14 cellular contexts compared by ENCODE assay signal in the genomic region with DNA sequence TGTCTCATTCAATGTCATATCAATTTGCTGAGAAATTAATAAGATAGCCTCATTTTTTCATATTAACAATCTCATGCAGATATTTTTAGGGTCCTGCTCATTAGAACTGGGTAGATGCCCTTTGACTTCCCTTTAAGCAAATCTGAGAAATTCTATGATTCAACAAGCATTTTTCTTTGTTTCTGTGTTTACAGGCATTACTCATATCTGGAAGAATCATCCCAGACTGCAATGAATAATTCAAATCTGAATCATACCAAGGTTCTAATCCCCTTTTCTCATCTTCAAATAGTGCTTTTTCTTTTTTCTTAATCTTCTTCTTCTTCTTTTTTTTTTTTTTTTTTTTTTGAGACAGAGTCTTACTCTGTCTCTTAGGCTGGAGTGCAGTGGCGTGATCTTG.
DNase-seq lines count a peak whose midpoint lies in the region; ATAC-seq, FAIRE-seq and TF ChIP-seq lines count a peak whose summit lies in the region.
"Had no signal": no experiment of that assay in that cellular context is flagged by ENCODE, and none has a peak within 500 bp of the region (broad histone marks: within the 10 kb centered on the region; RNA-seq: fewer than 3 reads in every experiment).

No MANE protein-coding gene starts in this region.

- RAD21 ChIA-PET in GM12878 (lab: Charles Lee; ENCODE audit: unreplicated experiment) = no interaction called here

- H3K27me3 ChIP-seq in GM12878 (replicated peaks in 1 of 2; ENCODE audit: control insufficient read depth in 2 of 2, insufficient read depth in 2 of 2, low read length in 1 of 2) = no peaks in the 10 kb centered on the region
- no peaks in the 10 kb centered on the region for H3K27me3 ChIP-seq in CD4-positive, alpha-beta memory T cell (ENCODE audit: insufficient read depth, low read length)

- TF ChIP-seq EP300 in GM12878 (IDR thresholded peaks at IDR 0.05; ENCODE audit: borderline replicate concordance in 1 of 2, control insufficient read depth in 1 of 2, low read depth in 2 of 2, low read length in 2 of 2) = no peak

- no peaks in the 10 kb centered on the region for H3K36me3 Mint-ChIP-seq in CD4-positive, alpha-beta memory T cell
- H3K36me3 Mint-ChIP-seq: CD8-positive, alpha-beta T cell had no signal

- H3K27ac ChIP-seq in GM12878 (ENCODE audit: control insufficient read depth, insufficient read depth) = no peak overlapping the region
- no peak overlapping the region for H3K27ac ChIP-seq in CD4-positive, alpha-beta memory T cell (ENCODE audit: low read depth, low read length)

- H3K27ac Mint-ChIP-seq in CD4-positive, alpha-beta memory T cell = no peak overlapping the region
- H3K27ac Mint-ChIP-seq: activated T-helper 1 cell treated with anti-CD3 and anti-CD28 coated beads, Interleukin-12 subunit alpha, Interleukin-12 subunit beta, Interleukin-2, Interleukin-4 antibody, amounts not matched to agents 30 ng/mL and 10 ng/mL and 1 ng/mL, durations not matched to agents 14 hours and 24 hours and 36 hours; CD8-positive, alpha-beta T cell had no signal

- no peak for TF ChIP-seq POLR2A in GM12878 (IDR thresholded peaks at IDR 0.05; ENCODE audit: low read depth, low read length)

- CTCF ChIA-PET in GM12878 (lab: Yijun Ruan, JAX) = interaction anchor here (0.6 to 0.7 kb wide), 2 partner anchors 22 to 1508 kb away, joined by 3 read pairs; no protein-coding TSS in a partner anchor
- CTCF ChIA-PET in CD4-positive, alpha-beta memory T cell (lab: Charles Lee; ENCODE audit: partially characterized antibody) = no interaction called here

- H3K36me3 ChIP-seq in GM12878 (ENCODE audit: control insufficient read depth in 2 of 2, insufficient read depth in 2 of 2, low read length in 1 of 2) = no peaks in the 10 kb centered on the region
- no peaks in the 10 kb centered on the region for H3K36me3 ChIP-seq in CD4-positive, alpha-beta memory T cell (ENCODE audit: insufficient read depth, low read length)

- in situ Hi-C loops in GM12878 (cut with MboI) = no loop called here
- in situ Hi-C loops in GM13977 (cut with MboI; ENCODE audit: low pct_unique_long_range_greater_than_20kb, low sequenced_read_pairs, unreplicated experiment) = no loop called here

- H3K27me3 Mint-ChIP-seq in CD4-positive, alpha-beta memory T cell = peaks cover 5 to 16% of the 10 kb centered on the region in 2 donors

- no CpG with 5 or more reads among the region's 1 CpG for WGBS in GM12878 (ENCODE audit: insufficient coverage, insufficient replicate concordance, low lambda C conversion rate, missing lambda C conversion rate)

- POLR2A ChIA-PET in GM12878 (lab: Charles Lee) = no interaction called here
- POLR2A ChIA-PET in CD4-positive, alpha-beta memory T cell (lab: Charles Lee; ENCODE audit: partially characterized antibody) = no interaction called here

- no peaks in the 10 kb centered on the region for H3K4me1 Mint-ChIP-seq in CD4-positive, alpha-beta memory T cell

- no peaks in the 10 kb centered on the region for H4K20me1 ChIP-seq in GM12878 (ENCODE audit: control insufficient read depth, insufficient read depth)

- no peak overlapping the region for H3K4me2 ChIP-seq in GM12878 (ENCODE audit: control insufficient read depth, insufficient read depth)

- TF ChIP-seq CTCF in GM12878 (IDR thresholded peaks at IDR 0.05 in 2 of 3, conservative IDR thresholded peaks at IDR 0.05 in 1 of 3; ENCODE audit: control insufficient read depth in 2 of 3, extremely low read depth in 1 of 3, insufficient read depth in 1 of 3, low read depth in 3 of 3, low read length in 3 of 3) = no peak
- TF ChIP-seq CTCF in GM13977 (IDR thresholded peaks at IDR 0.05; ENCODE audit: extremely low read depth, insufficient read depth, missing control alignments) = no peak

- no peak overlapping the region for H2AFZ ChIP-seq in GM12878 (ENCODE audit: control insufficient read depth, low read depth, low read length)

- H3K4me3 ChIP-seq in GM12878 = no peak overlapping the region
- no peak overlapping the region for H3K4me3 ChIP-seq in CD4-positive, alpha-beta memory T cell (ENCODE audit: low read length in 2 of 2)

- DNase-seq in AG20443 (ENCODE audit: low spot score) (peak; percentile 58), HS-5 (ENCODE audit: low read depth) (peak; percentile 76), GM12878 (ENCODE audit: low read depth, low spot score) (no peak), kidney tubule cell (ENCODE audit: low spot score) (peak; percentile 73), GM13977 (ENCODE audit: low spot score) (no peak), NAMALWA (ENCODE audit: low spot score) (no peak)
- no peak for DNase-seq in CD4-positive, alpha-beta memory T cell
- DNase-seq: activated CD4-positive, alpha-beta T cell treated with anti-CD3 and anti-CD28 coated beads for 1 hour; CD8-positive, alpha-beta T cell; NCI-H1417; retina; stimulated activated CD4-positive, alpha-beta T cell treated with anti-CD3 and anti-CD28 coated beads, Interleukin-4, amount 100 ng/mL, for 4 hours had no signal

- peaks cover 17% of the 10 kb centered on the region for H3K4me1 ChIP-seq in GM12878 (ENCODE audit: control insufficient read depth, insufficient read depth, low read length)
- no peaks in the 10 kb centered on the region for H3K4me1 ChIP-seq in CD4-positive, alpha-beta memory T cell (ENCODE audit: insufficient read depth, low read length)

- SMC1A ChIA-PET in GM12878 (lab: Charles Lee; ENCODE audit: uncharacterized antibody, unreplicated experiment) = interaction anchor here (0.6 kb wide), 1 partner anchor 250 kb away, joined by 3 read pairs; no protein-coding TSS in a partner anchor

- H3K9me3 Mint-ChIP-seq in CD4-positive, alpha-beta memory T cell = no peaks in the 10 kb centered on the region
- H3K9me3 Mint-ChIP-seq: activated T-helper 1 cell treated with anti-CD3 and anti-CD28 coated beads, Interleukin-12 subunit alpha, Interleukin-12 subunit beta, Interleukin-2, Interleukin-4 antibody, amounts not matched to agents 30 ng/mL and 10 ng/mL and 1 ng/mL, durations not matched to agents 14 hours and 24 hours and 36 hours; CD8-positive, alpha-beta T cell had no signal

- intact Hi-C loops in GM12878 (cut with micrococcal nuclease; ENCODE audit: unreplicated experiment) = no loop called here
- intact Hi-C loops in CD4-positive, alpha-beta memory T cell (cut with micrococcal nuclease) = no loop called here

- no peak overlapping the region for H3K9ac ChIP-seq in GM12878 (ENCODE audit: control insufficient read depth, insufficient read depth, low read length)

- H3K79me2 ChIP-seq in GM12878 (ENCODE audit: control insufficient read depth, insufficient read depth, low read length) = no peaks in the 10 kb centered on the region

- H3K4me3 Mint-ChIP-seq in CD4-positive, alpha-beta memory T cell = no peak overlapping the region
- H3K4me3 Mint-ChIP-seq: activated T-helper 1 cell treated with anti-CD3 and anti-CD28 coated beads, Interleukin-12 subunit alpha, Interleukin-12 subunit beta, Interleukin-2, Interleukin-4 antibody, amounts not matched to agents 30 ng/mL and 10 ng/mL and 1 ng/mL, durations not matched to agents 14 hours and 24 hours and 36 hours; CD8-positive, alpha-beta T cell had no signal

- H3K9me3 ChIP-seq in GM12878 (replicated peaks; ENCODE audit: control insufficient read depth, insufficient read depth, low read length) = no peaks in the 10 kb centered on the region
- H3K9me3 ChIP-seq in CD4-positive, alpha-beta memory T cell (ENCODE audit: control insufficient read depth in 1 of 2, low read length in 2 of 2) = no peaks in the 10 kb centered on the region

- no TSS peak for BruUV-seq in GM12878 (replicated peaks; lab: Mats Ljungman, UMichigan)

- TF ChIP-seq RAD21 in GM12878 (IDR thresholded peaks at IDR 0.05; ENCODE audit: insufficient read depth, low read depth, low read length) = no peak

- ATAC-seq in GM12878 (no peak), HG02884 (IDR thresholded peaks at IDR 0.05; ENCODE audit: unreplicated experiment) (no peak)
- ATAC-seq: CD8-positive, alpha-beta T cell had no signal

- no peak for FAIRE-seq in GM12878 (lab: Jason Lieb, UNC)

TF ChIP-seq in GM12878, 131 proteins besides CTCF, POLR2A, EP300 and RAD21:
- no peak for TF ChIP-seq CBX3 (IDR thresholded peaks at IDR 0.05; ENCODE audit: borderline replicate concordance, low read depth)
- TF ChIP-seq, protein P1, sequence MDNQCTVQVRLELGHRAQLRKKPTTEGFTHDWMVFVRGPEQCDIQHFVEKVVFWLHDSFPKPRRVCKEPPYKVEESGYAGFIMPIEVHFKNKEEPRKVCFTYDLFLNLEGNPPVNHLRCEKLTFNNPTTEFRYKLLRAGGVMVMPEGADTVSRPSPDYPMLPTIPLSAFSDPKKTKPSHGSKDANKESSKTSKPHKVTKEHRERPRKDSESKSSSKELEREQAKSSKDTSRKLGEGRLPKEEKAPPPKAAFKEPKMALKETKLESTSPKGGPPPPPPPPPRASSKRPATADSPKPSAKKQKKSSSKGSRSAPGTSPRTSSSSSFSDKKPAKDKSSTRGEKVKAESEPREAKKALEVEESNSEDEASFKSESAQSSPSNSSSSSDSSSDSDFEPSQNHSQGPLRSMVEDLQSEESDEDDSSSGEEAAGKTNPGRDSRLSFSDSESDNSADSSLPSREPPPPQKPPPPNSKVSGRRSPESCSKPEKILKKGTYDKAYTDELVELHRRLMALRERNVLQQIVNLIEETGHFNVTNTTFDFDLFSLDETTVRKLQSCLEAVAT (IDR thresholded peaks at IDR 0.05) = no peak
- no peak for TF ChIP-seq KDM1A (IDR thresholded peaks at IDR 0.05; ENCODE audit: borderline replicate concordance)
- TF ChIP-seq JUNB (IDR thresholded peaks at IDR 0.05) = peak; percentile 61
- TF ChIP-seq TARDBP (IDR thresholded peaks at IDR 0.05; ENCODE audit: borderline replicate concordance) = no peak
- no peak for TF ChIP-seq SMARCA5 (IDR thresholded peaks at IDR 0.05)

Comparison
In these comparisons a context has a peak if more than half of its experiments do, and no peak if none do; other contexts are left out.
1. DNase-seq: peak in AG20443 (single experiment), HS-5 (single experiment) and kidney tubule cell (single experiment); none in GM12878 (single experiment), CD4-positive, alpha-beta memory T cell (0 of 5), GM13977 (single experiment) and NAMALWA (single experiment).